17 cellular contexts compared by ENCODE assay signal in the genomic region with DNA sequence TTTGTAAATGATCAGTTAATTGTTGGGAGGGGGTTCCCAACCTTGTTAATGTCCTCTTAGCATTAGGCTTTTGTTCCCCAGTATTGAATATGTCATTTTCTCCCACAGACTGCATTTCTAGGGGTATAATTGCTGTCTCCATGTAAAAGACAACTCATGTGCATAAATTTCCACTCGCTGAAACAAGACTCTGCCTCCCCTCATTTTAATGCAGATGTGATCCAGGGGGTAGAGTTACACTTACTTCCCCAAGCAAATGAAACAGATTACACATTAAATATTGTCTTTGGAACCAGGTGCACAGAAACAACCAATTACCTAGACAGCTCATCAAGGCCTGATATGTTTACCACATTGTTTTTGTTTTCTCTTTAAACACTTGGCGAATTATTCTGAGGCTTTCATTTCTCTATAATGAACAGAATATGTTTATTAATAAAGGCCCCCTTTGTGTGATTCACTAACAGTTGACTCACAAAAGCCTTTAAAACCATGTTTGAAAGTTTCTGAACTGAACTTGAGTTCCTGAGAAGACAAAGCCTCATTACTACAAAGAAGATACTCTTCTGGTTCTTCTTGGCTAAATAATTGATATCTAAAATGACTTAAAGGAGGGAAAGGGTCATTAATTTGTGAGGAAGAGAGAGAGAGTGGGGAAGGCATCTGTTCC. TPM values are rescaled to one million over a fixed set of nuclear protein-coding genes. Genes with fewer than 3 reads are reported as not detected.
DNase-seq lines count a peak whose midpoint lies in the region; ATAC-seq and TF ChIP-seq lines count a peak whose summit lies in the region.
"Had no signal": no experiment of that assay in that cellular context is flagged by ENCODE, and none has a peak within 500 bp of the region (broad histone marks: within the 10 kb centered on the region; RNA-seq: fewer than 3 reads in every experiment).

No MANE protein-coding gene starts in this region.

- H3K4me3 ChIP-seq in naive thymus-derived CD4-positive, alpha-beta T cell (ENCODE audit: low read length), result peak overlapping the region; percentile 18
- no peak overlapping the region for H3K4me3 ChIP-seq in endodermal cell (ENCODE audit: low read length)
- H3K4me3 ChIP-seq: esophagus muscularis mucosa, hepatocyte, right atrium auricular region, uterus had no signal

- POLR2A ChIA-PET in activated CD4-positive, alpha-beta memory T cell treated with anti-CD3 and anti-CD28 coated beads for 36 hours (lab: Charles Lee), result interaction anchor here (3.3 kb wide), 1 partner anchor 15 kb away, joined by 12 read pairs; a partner anchor contains a TSS
- POLR2A ChIA-PET in naive thymus-derived CD4-positive, alpha-beta T cell (lab: Charles Lee), result interaction anchor here (0.7 to 3.7 kb wide), 6 partner anchors 8 to 448 kb away, joined by 3 to 29 read pairs (median 5); a partner anchor contains a TSS

- no peak overlapping the region for H3K4me3 Mint-ChIP-seq in activated CD8-positive, alpha-beta memory T cell treated with anti-CD3 and anti-CD28 coated beads, Interleukin-2, amount 10 ng/mL, durations not matched to agents 7 days and 5 days
- H3K4me3 Mint-ChIP-seq in activated CD4-positive, alpha-beta memory T cell treated with anti-CD3 and anti-CD28 coated beads for 36 hours, result peak overlapping the region; percentile 7
- peak overlapping the region; percentile 1 to 91 (median 79) for H3K4me3 Mint-ChIP-seq in naive thymus-derived CD4-positive, alpha-beta T cell
- H3K4me3 Mint-ChIP-seq in endodermal cell, result no peak overlapping the region
- H3K4me3 Mint-ChIP-seq: neural crest cell; stimulated activated memory B cell treated with anti-CD40 and anti-IgM and Interleukin-4, amounts not matched to agents 10 μg/mL and 1 μg/mL and 100 μg/mL, for 72 hours had no signal

- intact Hi-C loops in activated CD4-positive, alpha-beta memory T cell treated with anti-CD3 and anti-CD28 coated beads for 36 hours (cut with micrococcal nuclease), result no loop called here
- intact Hi-C loops in naive thymus-derived CD4-positive, alpha-beta T cell (cut with micrococcal nuclease), result loop anchor here (1.0 to 10.0 kb wide), 2 partner anchors 8 to 556 kb away; no protein-coding TSS in a partner anchor

- WGBS in endodermal cell (ENCODE audit: insufficient coverage in 1 of 2, insufficient read length in 1 of 2), 2 experiments, result 45% methylated on average over 2 of the region's 2 CpGs; no CpG with 5 or more reads in 1 of the 2 experiments

- H3K9me3 Mint-ChIP-seq in activated CD8-positive, alpha-beta memory T cell treated with anti-CD3 and anti-CD28 coated beads, Interleukin-2, amount 10 ng/mL, durations not matched to agents 7 days and 5 days (ENCODE audit: low read depth), result peaks cover 3% of the 10 kb centered on the region
- H3K9me3 Mint-ChIP-seq in activated CD4-positive, alpha-beta memory T cell treated with anti-CD3 and anti-CD28 coated beads for 36 hours, result no peaks in the 10 kb centered on the region
- peaks cover 0 to 3% (median 0%) of the 10 kb centered on the region in 11 donors for H3K9me3 Mint-ChIP-seq in naive thymus-derived CD4-positive, alpha-beta T cell
- H3K9me3 Mint-ChIP-seq in endodermal cell, result no peaks in the 10 kb centered on the region
- H3K9me3 Mint-ChIP-seq: neural crest cell; stimulated activated memory B cell treated with anti-CD40 and anti-IgM and Interleukin-4, amounts not matched to agents 10 μg/mL and 1 μg/mL and 100 μg/mL, for 72 hours had no signal

- peaks cover 16% of the 10 kb centered on the region for H3K36me3 Mint-ChIP-seq in activated CD8-positive, alpha-beta memory T cell treated with anti-CD3 and anti-CD28 coated beads, Interleukin-2, amount 10 ng/mL, durations not matched to agents 7 days and 5 days
- H3K36me3 Mint-ChIP-seq in activated CD4-positive, alpha-beta memory T cell treated with anti-CD3 and anti-CD28 coated beads for 36 hours, result no peaks in the 10 kb centered on the region
- peaks cover 0 to 36% (median 3%) of the 10 kb centered on the region in 5 donors for H3K36me3 Mint-ChIP-seq in naive thymus-derived CD4-positive, alpha-beta T cell
- H3K36me3 Mint-ChIP-seq in endodermal cell (ENCODE audit: low read depth), result no peaks in the 10 kb centered on the region
- H3K36me3 Mint-ChIP-seq: stimulated activated memory B cell treated with anti-CD40 and anti-IgM and Interleukin-4, amounts not matched to agents 10 μg/mL and 1 μg/mL and 100 μg/mL, for 72 hours had no signal

- no peak for DNase-seq in activated CD8-positive, alpha-beta memory T cell treated with anti-CD3 and anti-CD28 coated beads, Interleukin-2, amount 10 ng/mL, durations not matched to agents 7 days and 5 days
- DNase-seq in activated CD8-positive, alpha-beta memory T cell treated with anti-CD3 and anti-CD28 coated beads, Interleukin-2, amount 50 U/mL, for 4 hours, result no peak
- DNase-seq in NCI-H146 (lab: John Stamatoyannopoulos, UW), result peak; percentile 84
- no peak for DNase-seq in activated CD4-positive, alpha-beta memory T cell treated with anti-CD3 and anti-CD28 coated beads for 36 hours
- no peak for DNase-seq in naive thymus-derived CD4-positive, alpha-beta T cell
- DNase-seq in endodermal cell, result no peak
- no peak for DNase-seq in kidney tubule cell (ENCODE audit: low spot score)
- no peak for DNase-seq in NOMO-1 treated with dmso at 0.1 percent for 144 hours (lab: John Stamatoyannopoulos, UW; ENCODE audit: unreplicated experiment)
- DNase-seq: amniotic stem cell; DND-41; stimulated activated CD4-positive, alpha-beta T cell treated with anti-CD3 and anti-CD28 coated beads, Interleukin-4, amount 100 ng/mL, for 24 hours; uterus had no signal

- no peak overlapping the region for H3K27ac ChIP-seq in naive thymus-derived CD4-positive, alpha-beta T cell (ENCODE audit: low read depth, low read length)
- no peak overlapping the region for H3K27ac ChIP-seq in endodermal cell (ENCODE audit: low read depth, low read length)
- H3K27ac ChIP-seq: esophagus muscularis mucosa, hepatocyte, right atrium auricular region, uterus had no signal

- H3K27me3 Mint-ChIP-seq in activated CD8-positive, alpha-beta memory T cell treated with anti-CD3 and anti-CD28 coated beads, Interleukin-2, amount 10 ng/mL, durations not matched to agents 7 days and 5 days, result no peaks in the 10 kb centered on the region
- no peaks in the 10 kb centered on the region for H3K27me3 Mint-ChIP-seq in activated CD4-positive, alpha-beta memory T cell treated with anti-CD3 and anti-CD28 coated beads for 36 hours
- H3K27me3 Mint-ChIP-seq in naive thymus-derived CD4-positive, alpha-beta T cell, result no peaks in the 10 kb centered on the region
- H3K27me3 Mint-ChIP-seq in endodermal cell (ENCODE audit: insufficient read depth), result no peaks in the 10 kb centered on the region
- H3K27me3 Mint-ChIP-seq: stimulated activated memory B cell treated with anti-CD40 and anti-IgM and Interleukin-4, amounts not matched to agents 10 μg/mL and 1 μg/mL and 100 μg/mL, for 72 hours had no signal

- H3K27ac Mint-ChIP-seq in activated CD8-positive, alpha-beta memory T cell treated with anti-CD3 and anti-CD28 coated beads, Interleukin-2, amount 10 ng/mL, durations not matched to agents 7 days and 5 days, result peak overlapping the region; percentile 68
- H3K27ac Mint-ChIP-seq in activated CD4-positive, alpha-beta memory T cell treated with anti-CD3 and anti-CD28 coated beads for 36 hours, result peak overlapping the region; percentile 85
- H3K27ac Mint-ChIP-seq in naive thymus-derived CD4-positive, alpha-beta T cell, result peak overlapping the region; percentile 69 to 98 (median 88)
- no peak overlapping the region for H3K27ac Mint-ChIP-seq in endodermal cell
- H3K27ac Mint-ChIP-seq: stimulated activated memory B cell treated with anti-CD40 and anti-IgM and Interleukin-4, amounts not matched to agents 10 μg/mL and 1 μg/mL and 100 μg/mL, for 72 hours had no signal

- no peak overlapping the region for H3K9ac ChIP-seq in endodermal cell (ENCODE audit: extremely low read depth, low read length, poor library complexity, severe bottlenecking)

- CTCF ChIA-PET in activated CD8-positive, alpha-beta memory T cell treated with anti-CD3 and anti-CD28 coated beads, Interleukin-2, amount 10 ng/mL, durations not matched to agents 7 days and 5 days (lab: Charles Lee), result interaction anchor here (1.3 to 2.0 kb wide), 3 partner anchors 10 to 262 kb away, joined by 4 to 10 read pairs (median 7); a partner anchor contains a TSS
- CTCF ChIA-PET in activated CD4-positive, alpha-beta memory T cell treated with anti-CD3 and anti-CD28 coated beads for 36 hours (lab: Charles Lee), result interaction anchor here (0.9 kb wide), 1 partner anchor 10 kb away, joined by 4 read pairs; no protein-coding TSS in a partner anchor
- CTCF ChIA-PET in naive thymus-derived CD4-positive, alpha-beta T cell (lab: Charles Lee), result interaction anchor here (1.0 to 1.1 kb wide), 2 partner anchors 14 to 116 kb away, joined by 3 to 6 read pairs; no protein-coding TSS in a partner anchor

- H3K4me1 Mint-ChIP-seq in activated CD8-positive, alpha-beta memory T cell treated with anti-CD3 and anti-CD28 coated beads, Interleukin-2, amount 10 ng/mL, durations not matched to agents 7 days and 5 days, result peaks cover 43% of the 10 kb centered on the region
- peaks cover 63% of the 10 kb centered on the region for H3K4me1 Mint-ChIP-seq in activated CD4-positive, alpha-beta memory T cell treated with anti-CD3 and anti-CD28 coated beads for 36 hours (ENCODE audit: low read depth)
- H3K4me1 Mint-ChIP-seq in naive thymus-derived CD4-positive, alpha-beta T cell, result peaks cover 24 to 64% (median 56%) of the 10 kb centered on the region in 7 donors
- H3K4me1 Mint-ChIP-seq in endodermal cell, result peaks cover 14% of the 10 kb centered on the region
- H3K4me1 Mint-ChIP-seq: stimulated activated memory B cell treated with anti-CD40 and anti-IgM and Interleukin-4, amounts not matched to agents 10 μg/mL and 1 μg/mL and 100 μg/mL, for 72 hours had no signal

- no peak for TF ChIP-seq CTCF in endodermal cell (conservative IDR thresholded peaks at IDR 0.05)

- H3K4me1 ChIP-seq in naive thymus-derived CD4-positive, alpha-beta T cell (ENCODE audit: control insufficient read depth in 2 of 2, insufficient read depth in 2 of 2, low read length in 2 of 2), result peaks cover 14 to 29% of the 10 kb centered on the region in 2 donors
- H3K4me1 ChIP-seq in endodermal cell (ENCODE audit: control insufficient read depth, insufficient read depth, low read length), result no peaks in the 10 kb centered on the region
- H3K4me1 ChIP-seq: esophagus muscularis mucosa, right atrium auricular region had no signal

- no peaks in the 10 kb centered on the region for H3K27me3 ChIP-seq in naive thymus-derived CD4-positive, alpha-beta T cell (ENCODE audit: control insufficient read depth in 2 of 2, insufficient read depth in 2 of 2, low read length in 2 of 2)
- no peaks in the 10 kb centered on the region for H3K27me3 ChIP-seq in endodermal cell (ENCODE audit: control insufficient read depth, insufficient read depth, low read length, poor library complexity, severe bottlenecking)
- H3K27me3 ChIP-seq: esophagus muscularis mucosa, hepatocyte, right atrium auricular region, uterus had no signal

- no peaks in the 10 kb centered on the region for H3K9me3 ChIP-seq in naive thymus-derived CD4-positive, alpha-beta T cell (ENCODE audit: control insufficient read depth in 2 of 3, low read length in 3 of 3)
- H3K9me3 ChIP-seq in endodermal cell (ENCODE audit: control insufficient read depth, low read length), result no peaks in the 10 kb centered on the region
- H3K9me3 ChIP-seq: esophagus muscularis mucosa, right atrium auricular region, uterus had no signal

- no peaks in the 10 kb centered on the region for H3K36me3 ChIP-seq in naive thymus-derived CD4-positive, alpha-beta T cell (ENCODE audit: control insufficient read depth in 2 of 3, insufficient read depth in 3 of 3, low read length in 3 of 3)
- H3K36me3 ChIP-seq in endodermal cell (ENCODE audit: control insufficient read depth, insufficient read depth, low read length), result no peaks in the 10 kb centered on the region
- H3K36me3 ChIP-seq: esophagus muscularis mucosa, right atrium auricular region, uterus had no signal

- ATAC-seq in activated CD8-positive, alpha-beta memory T cell treated with anti-CD3 and anti-CD28 coated beads, Interleukin-2, amount 10 ng/mL, durations not matched to agents 7 days and 5 days, result no peak
- no peak for ATAC-seq in naive thymus-derived CD4-positive, alpha-beta T cell
- ATAC-seq: stimulated activated memory B cell treated with anti-CD40 and anti-IgM and Interleukin-4, amounts not matched to agents 10 μg/mL and 1 μg/mL and 100 μg/mL, for 72 hours had no signal

RNA-seq across cellular contexts. Expression of a gene that starts 15.0 kb away (rescaled TPM):
- total RNA-seq in activated CD8-positive, alpha-beta memory T cell treated with anti-CD3 and anti-CD28 coated beads, Interleukin-2, amount 10 ng/mL, durations not matched to agents 7 days and 5 days, result 10 to 100 TPM; 18.7 to 19.4 TPM
- 10 to 100 TPM; 24.8 to 25.0 TPM for total RNA-seq in activated CD4-positive, alpha-beta memory T cell treated with anti-CD3 and anti-CD28 coated beads for 36 hours
- total RNA-seq in naive thymus-derived CD4-positive, alpha-beta T cell, result 10 to 100 TPM; 13.3 to 42.0 (median 20.6) TPM
- polyA plus RNA-seq in naive thymus-derived CD4-positive, alpha-beta T cell, result 1 to 10 TPM; 6.0 to 7.1 TPM
- total RNA-seq in endodermal cell, result 10 to 100 TPM; 21.1 to 26.9 TPM
- polyA plus RNA-seq in endodermal cell (2013, experiment 1 of 2), result 16.6 TPM
- 16.5 TPM for polyA plus RNA-seq in endodermal cell (2013, experiment 2 of 2)

Comparison
In these comparisons a context has a peak if more than half of its experiments do, and no peak if none do; other contexts are left out.
1. H3K4me3 Mint-ChIP-seq: peak in activated CD4-positive, alpha-beta memory T cell treated with anti-CD3 and anti-CD28 coated beads for 36 hours (single experiment) and naive thymus-derived CD4-positive, alpha-beta T cell (10 of 10); none in activated CD8-positive, alpha-beta memory T cell treated with anti-CD3 and anti-CD28 coated beads, Interleukin-2, amount 10 ng/mL, durations not matched to agents 7 days and 5 days (single experiment) and endodermal cell (single experiment).